ENCODE assay signal across 9 cellular contexts in genomic region chr14:80211143-80212024, GRCh38. TPM values are rescaled to one million over a fixed set of nuclear protein-coding genes. Genes with fewer than 3 reads are reported as not detected.
A peak's percentile ranks its signal among the peaks of the same experiment; 100 is the strongest.
DNase-seq lines count a peak whose midpoint lies in the region.
"Had no signal": no experiment of that assay in that cellular context is flagged by ENCODE, and none has a peak within 500 bp of the region (broad histone marks: within the 10 kb centered on the region; RNA-seq: fewer than 3 reads in every experiment).

TSS of gene DIO2 (minus strand) at chr14:80211504. CDS start at chr14:80211472, 32 bp downstream.

- H3K27me3 Mint-ChIP-seq in CD8-positive, alpha-beta memory T cell = peaks cover 0 to 3% of the 10 kb centered on the region in 2 donors

- CTCF ChIA-PET in CD8-positive, alpha-beta memory T cell (lab: Charles Lee) = no interaction called here

- no peaks in the 10 kb centered on the region for H3K9me3 ChIP-seq in CD8-positive, alpha-beta memory T cell (ENCODE audit: low read length)
- H3K9me3 ChIP-seq: neutrophil had no signal

- no peaks in the 10 kb centered on the region for H3K4me1 ChIP-seq in CD8-positive, alpha-beta memory T cell (ENCODE audit: insufficient read depth, low read length)

- no peaks in the 10 kb centered on the region for H3K36me3 ChIP-seq in CD8-positive, alpha-beta memory T cell (ENCODE audit: insufficient read depth, low read length)
- H3K36me3 ChIP-seq: neutrophil had no signal

- H3K4me1 Mint-ChIP-seq in CD8-positive, alpha-beta memory T cell = no peaks in the 10 kb centered on the region

- peaks cover 0 to 6% (median 3%) of the 10 kb centered on the region in 5 donors for H3K9me3 Mint-ChIP-seq in CD8-positive, alpha-beta memory T cell

- H3K27ac Mint-ChIP-seq in CD8-positive, alpha-beta memory T cell = peak within 1 kb of the TSS in 1 of 8 donors; percentile 49

- POLR2A ChIA-PET in CD8-positive, alpha-beta memory T cell (lab: Charles Lee) = no interaction called here

- peak within 1 kb of the TSS; percentile 10 to 32 (median 20) for H3K4me3 ChIP-seq in skin epidermis
- H3K4me3 ChIP-seq in CD8-positive, alpha-beta memory T cell (ENCODE audit: low read length) = no peak within 1 kb of the TSS

- H3K27me3 ChIP-seq in CD8-positive, alpha-beta memory T cell (ENCODE audit: insufficient read depth, low read length, poor library complexity, severe bottlenecking) = no peaks in the 10 kb centered on the region
- H3K27me3 ChIP-seq: neutrophil had no signal

- H3K36me3 Mint-ChIP-seq in CD8-positive, alpha-beta memory T cell = no peaks in the 10 kb centered on the region

- peak within 1 kb of the TSS in 19 of 21 experiments; percentile 10 to 81 (median 69) for H3K27ac ChIP-seq in skin epidermis
- H3K27ac ChIP-seq in CD8-positive, alpha-beta memory T cell (ENCODE audit: low read depth, low read length) = no peak within 1 kb of the TSS
- H3K27ac ChIP-seq: neutrophil had no signal

- H3K4me3 Mint-ChIP-seq in CD8-positive, alpha-beta memory T cell = peak within 1 kb of the TSS in 1 of 7 donors; percentile 52

- DNase-seq in GM04504 (ENCODE audit: low read depth) = peak; percentile 32
- DNase-seq in anterior cingulate cortex (lab: John Stamatoyannopoulos, UW) = peak in 52 of 58 donors; percentile 8 to 82 (median 50)
- DNase-seq in hippocampal formation (lab: John Stamatoyannopoulos, UW) = peak; percentile 27 to 48
- no peak for DNase-seq in D341Med (ENCODE audit: low spot score)
- DNase-seq in germinal center (ENCODE audit: low spot score) = no peak
- no peak for DNase-seq in AML-193 (lab: John Stamatoyannopoulos, UW)
- no peak for DNase-seq in CD8-positive, alpha-beta memory T cell

RNA-seq across cellular contexts. Expression of gene DIO2, which starts in this region (rescaled TPM):
- total RNA-seq in CD8-positive, alpha-beta memory T cell = not detected
- not detected for polyA plus RNA-seq in CD8-positive, alpha-beta memory T cell

Comparison
In these comparisons a context has a peak if more than half of its experiments do, and no peak if none do; other contexts are left out.
1. DNase-seq: peak in GM04504 (single experiment), anterior cingulate cortex (52 of 58) and hippocampal formation (2 of 2); none in D341Med (single experiment), germinal center (single experiment), AML-193 (0 of 2) and CD8-positive, alpha-beta memory T cell (0 of 5).